ENCODE assay signal across 22 cellular contexts in genomic region chr7:100811480-100811879, GRCh38.
"Had no signal": no experiment of that assay in that cellular context is flagged by ENCODE, and none has a peak within 500 bp of the region (broad histone marks: within the 10 kb centered on the region; RNA-seq: fewer than 3 reads in every experiment).

No MANE protein-coding gene starts in this region.

- DNase-seq: Karpas-422, KG1, MG63, NCI-H1092, NCI-H1105 treated with DMSO at 0.1 percent for 48 hours, NCI-H1417 treated with DMSO at 0.1 percent for 48 hours, NCI-H187, NCI-H2029, NCI-H2081 treated with DMSO at 0.1 percent for 48 hours, NCI-H2171, NCI-H226, NCI-H446, NCI-H510A, NCI-H524 treated with DMSO at 0.1 percent for 48 hours, NCI-H69, NCI-H774, RPMI8226, SHP77, SK-N-SH had no signal

- H3K4me2 ChIP-seq: SK-N-SH had no signal

- H3K4me3 ChIP-seq: MG63 had no signal

- H3K9ac ChIP-seq: SK-N-SH had no signal

- H3K27ac ChIP-seq: HL-60 had no signal

- H3K9me3 ChIP-seq: MG63, SK-N-SH had no signal

- H3K27me3 ChIP-seq: MG63 had no signal

- FAIRE-seq: HTR-8/SVneo, RCC 7860 had no signal
